In genomic region chr9:93252116-93252780, GRCh38 we compare ENCODE assay signal across 17 cellular contexts.
"Had no signal": no experiment of that assay in that cellular context is flagged by ENCODE, and none has a peak within 500 bp of the region (broad histone marks: within the 10 kb centered on the region; RNA-seq: fewer than 3 reads in every experiment).

No MANE protein-coding gene starts in this region.

- ATAC-seq: activated CD4-positive, alpha-beta T cell treated with anti-CD3 and anti-CD28 coated beads for 36 hours; activated CD8-positive, alpha-beta memory T cell treated with anti-CD3 and anti-CD28 coated beads, Interleukin-2, amount 10 ng/mL, durations not matched to agents 7 days and 5 days; activated naive CD4-positive, alpha-beta T cell treated with anti-CD3 and anti-CD28 coated beads, Interleukin-2, amount 50 U/mL, for 72 hours; left lobe of liver; natural killer cell; psoas muscle; stimulated activated effector memory CD8-positive, alpha-beta T cell treated with anti-CD3 and anti-CD28 coated beads, Interleukin-12 subunit alpha, Interleukin-12 subunit beta, amount 100 ng/mL, for 72 hours; T-helper 17 cell had no signal

- H3K4me3 ChIP-seq: dorsolateral prefrontal cortex, psoas muscle, thyroid gland, uterus had no signal

- H3K27me3 Mint-ChIP-seq: activated CD4-positive, alpha-beta memory T cell treated with anti-CD3 and anti-CD28 coated beads for 36 hours; activated CD4-positive, alpha-beta T cell treated with anti-CD3 and anti-CD28 coated beads for 36 hours; T-helper 17 cell had no signal

- H3K4me1 Mint-ChIP-seq: activated CD4-positive, alpha-beta T cell treated with anti-CD3 and anti-CD28 coated beads for 36 hours; activated CD8-positive, alpha-beta memory T cell treated with anti-CD3 and anti-CD28 coated beads, Interleukin-2, amount 10 ng/mL, durations not matched to agents 7 days and 5 days; endodermal cell; natural killer cell; stimulated activated effector memory CD8-positive, alpha-beta T cell treated with anti-CD3 and anti-CD28 coated beads, Interleukin-12 subunit alpha, Interleukin-12 subunit beta, amount 100 ng/mL, for 72 hours; T-helper 17 cell had no signal

- H3K9me3 ChIP-seq: psoas muscle, thyroid gland, uterus had no signal

- DNase-seq: activated CD4-positive, alpha-beta memory T cell treated with anti-CD3 and anti-CD28 coated beads for 36 hours; activated CD4-positive, alpha-beta T cell treated with anti-CD3 and anti-CD28 coated beads for 36 hours; activated CD8-positive, alpha-beta memory T cell treated with anti-CD3 and anti-CD28 coated beads, Interleukin-2, amount 10 ng/mL, durations not matched to agents 7 days and 5 days; activated T-cell treated with anti-CD3 and anti-CD28 coated beads, Interleukin-2, amount 50 U/mL, for 1 hour; endodermal cell; mesenchymal stem cell; natural killer cell; occipital lobe; stimulated activated CD4-positive, alpha-beta T cell treated with anti-CD3 and anti-CD28 coated beads, Interleukin-12 subunit alpha, Interleukin-12 subunit beta, amount 100 ng/mL, for 4 hours; thyroid gland; uterus had no signal

- H3K27ac Mint-ChIP-seq: activated CD4-positive, alpha-beta memory T cell treated with anti-CD3 and anti-CD28 coated beads for 36 hours; activated CD4-positive, alpha-beta T cell treated with anti-CD3 and anti-CD28 coated beads for 36 hours; activated CD8-positive, alpha-beta memory T cell treated with anti-CD3 and anti-CD28 coated beads, Interleukin-2, amount 10 ng/mL, durations not matched to agents 7 days and 5 days; activated naive CD4-positive, alpha-beta T cell treated with anti-CD3 and anti-CD28 coated beads, Interleukin-2, amount 50 U/mL, for 72 hours; endodermal cell; natural killer cell; stimulated activated effector memory CD8-positive, alpha-beta T cell treated with anti-CD3 and anti-CD28 coated beads, Interleukin-12 subunit alpha, Interleukin-12 subunit beta, amount 100 ng/mL, for 72 hours; T-helper 17 cell had no signal

- H3K4me3 Mint-ChIP-seq: activated CD4-positive, alpha-beta memory T cell treated with anti-CD3 and anti-CD28 coated beads for 36 hours; activated CD4-positive, alpha-beta T cell treated with anti-CD3 and anti-CD28 coated beads for 36 hours; activated CD8-positive, alpha-beta memory T cell treated with anti-CD3 and anti-CD28 coated beads, Interleukin-2, amount 10 ng/mL, durations not matched to agents 7 days and 5 days; endodermal cell; natural killer cell; stimulated activated effector memory CD8-positive, alpha-beta T cell treated with anti-CD3 and anti-CD28 coated beads, Interleukin-12 subunit alpha, Interleukin-12 subunit beta, amount 100 ng/mL, for 72 hours; T-helper 17 cell had no signal

- H3K36me3 Mint-ChIP-seq: activated CD4-positive, alpha-beta memory T cell treated with anti-CD3 and anti-CD28 coated beads for 36 hours; activated CD8-positive, alpha-beta memory T cell treated with anti-CD3 and anti-CD28 coated beads, Interleukin-2, amount 10 ng/mL, durations not matched to agents 7 days and 5 days; activated naive CD4-positive, alpha-beta T cell treated with anti-CD3 and anti-CD28 coated beads, Interleukin-2, amount 50 U/mL, for 72 hours; natural killer cell; stimulated activated effector memory CD8-positive, alpha-beta T cell treated with anti-CD3 and anti-CD28 coated beads, Interleukin-12 subunit alpha, Interleukin-12 subunit beta, amount 100 ng/mL, for 72 hours had no signal

- H3K27me3 ChIP-seq: dorsolateral prefrontal cortex, thyroid gland, uterus had no signal

- H3K27ac ChIP-seq: dorsolateral prefrontal cortex, psoas muscle, thyroid gland, uterus had no signal

- H3K36me3 ChIP-seq: thyroid gland, uterus had no signal

- H3K9me3 Mint-ChIP-seq: activated CD4-positive, alpha-beta memory T cell treated with anti-CD3 and anti-CD28 coated beads for 36 hours; activated naive CD4-positive, alpha-beta T cell treated with anti-CD3 and anti-CD28 coated beads, Interleukin-2, amount 50 U/mL, for 72 hours; endodermal cell; natural killer cell; stimulated activated effector memory CD8-positive, alpha-beta T cell treated with anti-CD3 and anti-CD28 coated beads, Interleukin-12 subunit alpha, Interleukin-12 subunit beta, amount 100 ng/mL, for 72 hours had no signal

- H3K4me1 ChIP-seq: thyroid gland, uterus had no signal
